ENCODE assay signal across 25 cellular contexts in genomic region chr4:24102621-24103020, GRCh38.
"Had no signal": no experiment of that assay in that cellular context is flagged by ENCODE, and none has a peak within 500 bp of the region (broad histone marks: within the 10 kb centered on the region; RNA-seq: fewer than 3 reads in every experiment).

No MANE protein-coding gene starts in this region.

- DNase-seq: immature natural killer cell; kidney; left colon; left lung; lower lobe of right lung; mammary epithelial cell; mesenchymal stem cell; naive B cell; natural killer cell; nephron progenitor cell; ovary; right lobe of liver; stimulated activated CD4-positive, alpha-beta T cell treated with anti-CD3 and anti-CD28 coated beads, Interleukin-4, amount 100 ng/mL, for 24 hours; stimulated activated naive CD4-positive, alpha-beta T cell; stimulated activated naive CD8-positive, alpha-beta T cell treated with anti-CD3 and anti-CD28 coated beads, Interleukin-15, amount 100 ng/mL, for 72 hours; substantia nigra; testis; thyroid gland; transverse colon; upper lobe of left lung had no signal

- H3K4me2 ChIP-seq: neural progenitor cell had no signal

- H3K4me1 ChIP-seq: left lung, lower lobe of right lung, neural progenitor cell, testis, upper lobe of left lung had no signal

- H3K27me3 ChIP-seq: left lung, neural progenitor cell, neutrophil, ovary, right lobe of liver, testis, thyroid gland, transverse colon, upper lobe of left lung, vagina had no signal

- ATAC-seq: left colon; left lung; lower lobe of right lung; natural killer cell; right lobe of liver; stimulated activated effector memory CD8-positive, alpha-beta T cell treated with anti-CD3 and anti-CD28 coated beads, Interleukin-12 subunit alpha, Interleukin-12 subunit beta, amount 100 ng/mL, for 72 hours; stimulated activated naive CD8-positive, alpha-beta T cell treated with anti-CD3 and anti-CD28 coated beads, Interleukin-15, amount 100 ng/mL, for 72 hours had no signal

- H2AFZ ChIP-seq: neural progenitor cell had no signal

- H3K27ac ChIP-seq: left lung, lower lobe of right lung, neural progenitor cell, neutrophil, ovary, right lobe of liver, skin epidermis, testis, transverse colon, upper lobe of left lung, vagina had no signal

- H3K9me3 ChIP-seq: left lung, lower lobe of right lung, neutrophil, ovary, right lobe of liver, testis, thyroid gland, transverse colon, upper lobe of left lung, vagina had no signal

- H3K4me3 ChIP-seq: left lung, lower lobe of right lung, neural progenitor cell, ovary, right lobe of liver, skin epidermis, testis, thyroid gland, transverse colon, upper lobe of left lung, vagina had no signal

- H3K36me3 ChIP-seq: left lung, lower lobe of right lung, neural progenitor cell, neutrophil, ovary, right lobe of liver, thyroid gland, transverse colon, upper lobe of left lung, vagina had no signal

- H3K9ac ChIP-seq: neural progenitor cell had no signal
